In the genomic region with DNA sequence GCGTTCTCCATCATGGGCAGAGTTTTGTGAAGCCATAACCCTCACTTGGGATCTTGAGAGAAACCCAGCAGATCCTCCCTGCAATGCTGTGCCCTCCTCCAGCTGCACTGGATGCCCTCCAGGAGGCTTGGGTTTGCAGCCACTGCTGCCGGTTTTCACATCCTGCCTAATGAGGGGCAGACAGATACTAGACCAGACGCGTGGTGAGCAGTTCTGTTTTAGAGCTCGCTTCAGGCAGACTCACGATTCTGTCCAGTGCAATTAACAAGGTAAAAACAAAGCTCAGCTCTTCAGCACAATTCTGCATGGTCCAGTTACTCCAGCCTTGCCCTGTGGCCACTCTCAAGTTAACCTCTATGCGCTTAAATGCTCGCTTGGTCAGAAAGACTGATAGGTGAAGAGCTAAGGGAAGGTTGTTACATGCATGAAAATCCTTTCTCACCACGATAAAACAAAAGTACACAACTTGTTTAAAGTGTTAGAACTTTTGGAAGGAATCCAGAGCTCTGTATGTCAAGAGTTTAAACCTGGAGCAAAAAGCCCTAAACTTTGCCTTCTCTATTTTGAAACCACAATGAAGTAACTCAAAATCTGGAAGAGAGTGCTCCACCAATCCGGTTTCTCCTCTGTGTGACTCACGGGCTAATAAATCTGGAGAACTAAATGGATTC, we compare ENCODE assay signal across 1 cellular context.
TF ChIP-seq lines count a peak whose summit lies in the region.

No MANE protein-coding gene starts in this region.

TF ChIP-seq in GM23338, 12 proteins besides CTCF, POLR2A, EP300 and RAD21 (continued from another document):
- TF ChIP-seq, protein P1, sequence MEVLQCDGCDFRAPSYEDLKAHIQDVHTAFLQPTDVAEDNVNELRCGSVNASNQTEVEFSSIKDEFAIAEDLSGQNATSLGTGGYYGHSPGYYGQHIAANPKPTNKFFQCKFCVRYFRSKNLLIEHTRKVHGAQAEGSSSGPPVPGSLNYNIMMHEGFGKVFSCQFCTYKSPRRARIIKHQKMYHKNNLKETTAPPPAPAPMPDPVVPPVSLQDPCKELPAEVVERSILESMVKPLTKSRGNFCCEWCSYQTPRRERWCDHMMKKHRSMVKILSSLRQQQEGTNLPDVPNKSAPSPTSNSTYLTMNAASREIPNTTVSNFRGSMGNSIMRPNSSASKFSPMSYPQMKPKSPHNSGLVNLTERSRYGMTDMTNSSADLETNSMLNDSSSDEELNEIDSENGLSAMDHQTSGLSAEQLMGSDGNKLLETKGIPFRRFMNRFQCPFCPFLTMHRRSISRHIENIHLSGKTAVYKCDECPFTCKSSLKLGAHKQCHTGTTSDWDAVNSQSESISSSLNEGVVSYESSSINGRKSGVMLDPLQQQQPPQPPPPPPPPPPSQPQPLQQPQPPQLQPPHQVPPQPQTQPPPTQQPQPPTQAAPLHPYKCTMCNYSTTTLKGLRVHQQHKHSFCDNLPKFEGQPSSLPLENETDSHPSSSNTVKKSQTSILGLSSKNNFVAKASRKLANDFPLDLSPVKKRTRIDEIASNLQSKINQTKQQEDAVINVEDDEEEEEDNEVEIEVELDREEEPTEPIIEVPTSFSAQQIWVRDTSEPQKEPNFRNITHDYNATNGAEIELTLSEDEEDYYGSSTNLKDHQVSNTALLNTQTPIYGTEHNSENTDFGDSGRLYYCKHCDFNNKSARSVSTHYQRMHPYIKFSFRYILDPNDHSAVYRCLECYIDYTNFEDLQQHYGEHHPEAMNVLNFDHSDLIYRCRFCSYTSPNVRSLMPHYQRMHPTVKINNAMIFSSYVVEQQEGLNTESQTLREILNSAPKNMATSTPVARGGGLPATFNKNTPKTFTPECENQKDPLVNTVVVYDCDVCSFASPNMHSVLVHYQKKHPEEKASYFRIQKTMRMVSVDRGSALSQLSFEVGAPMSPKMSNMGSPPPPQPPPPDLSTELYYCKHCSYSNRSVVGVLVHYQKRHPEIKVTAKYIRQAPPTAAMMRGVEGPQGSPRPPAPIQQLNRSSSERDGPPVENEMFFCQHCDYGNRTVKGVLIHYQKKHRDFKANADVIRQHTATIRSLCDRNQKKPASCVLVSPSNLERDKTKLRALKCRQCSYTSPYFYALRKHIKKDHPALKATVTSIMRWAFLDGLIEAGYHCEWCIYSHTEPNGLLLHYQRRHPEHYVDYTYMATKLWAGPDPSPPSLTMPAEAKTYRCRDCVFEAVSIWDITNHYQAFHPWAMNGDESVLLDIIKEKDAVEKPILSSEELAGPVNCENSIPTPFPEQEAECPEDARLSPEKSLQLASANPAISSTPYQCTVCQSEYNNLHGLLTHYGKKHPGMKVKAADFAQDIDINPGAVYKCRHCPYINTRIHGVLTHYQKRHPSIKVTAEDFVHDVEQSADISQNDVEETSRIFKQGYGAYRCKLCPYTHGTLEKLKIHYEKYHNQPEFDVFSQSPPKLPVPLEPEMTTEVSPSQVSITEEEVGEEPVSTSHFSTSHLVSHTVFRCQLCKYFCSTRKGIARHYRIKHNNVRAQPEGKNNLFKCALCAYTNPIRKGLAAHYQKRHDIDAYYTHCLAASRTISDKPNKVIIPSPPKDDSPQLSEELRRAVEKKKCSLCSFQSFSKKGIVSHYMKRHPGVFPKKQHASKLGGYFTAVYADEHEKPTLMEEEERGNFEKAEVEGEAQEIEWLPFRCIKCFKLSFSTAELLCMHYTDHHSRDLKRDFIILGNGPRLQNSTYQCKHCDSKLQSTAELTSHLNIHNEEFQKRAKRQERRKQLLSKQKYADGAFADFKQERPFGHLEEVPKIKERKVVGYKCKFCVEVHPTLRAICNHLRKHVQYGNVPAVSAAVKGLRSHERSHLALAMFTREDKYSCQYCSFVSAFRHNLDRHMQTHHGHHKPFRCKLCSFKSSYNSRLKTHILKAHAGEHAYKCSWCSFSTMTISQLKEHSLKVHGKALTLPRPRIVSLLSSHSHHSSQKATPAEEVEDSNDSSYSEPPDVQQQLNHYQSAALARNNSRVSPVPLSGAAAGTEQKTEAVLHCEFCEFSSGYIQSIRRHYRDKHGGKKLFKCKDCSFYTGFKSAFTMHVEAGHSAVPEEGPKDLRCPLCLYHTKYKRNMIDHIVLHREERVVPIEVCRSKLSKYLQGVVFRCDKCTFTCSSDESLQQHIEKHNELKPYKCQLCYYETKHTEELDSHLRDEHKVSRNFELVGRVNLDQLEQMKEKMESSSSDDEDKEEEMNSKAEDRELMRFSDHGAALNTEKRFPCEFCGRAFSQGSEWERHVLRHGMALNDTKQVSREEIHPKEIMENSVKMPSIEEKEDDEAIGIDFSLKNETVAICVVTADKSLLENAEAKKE (CRISPR knock-in tag; IDR thresholded peaks at IDR 0.05): no peak
- TF ChIP-seq CREB1 (CRISPR knock-in tag; IDR thresholded peaks at IDR 0.05; ENCODE audit: low read depth) (no peak), EZH2 (IDR thresholded peaks at IDR 0.05; ENCODE audit: low read depth, unreplicated experiment) (no peak), ZNF114 (CRISPR knock-in tag; IDR thresholded peaks at IDR 0.05) (no peak), STAT1 (IDR thresholded peaks at IDR 0.05; ENCODE audit: unreplicated experiment) (no peak)
- TF ChIP-seq, protein P2, sequence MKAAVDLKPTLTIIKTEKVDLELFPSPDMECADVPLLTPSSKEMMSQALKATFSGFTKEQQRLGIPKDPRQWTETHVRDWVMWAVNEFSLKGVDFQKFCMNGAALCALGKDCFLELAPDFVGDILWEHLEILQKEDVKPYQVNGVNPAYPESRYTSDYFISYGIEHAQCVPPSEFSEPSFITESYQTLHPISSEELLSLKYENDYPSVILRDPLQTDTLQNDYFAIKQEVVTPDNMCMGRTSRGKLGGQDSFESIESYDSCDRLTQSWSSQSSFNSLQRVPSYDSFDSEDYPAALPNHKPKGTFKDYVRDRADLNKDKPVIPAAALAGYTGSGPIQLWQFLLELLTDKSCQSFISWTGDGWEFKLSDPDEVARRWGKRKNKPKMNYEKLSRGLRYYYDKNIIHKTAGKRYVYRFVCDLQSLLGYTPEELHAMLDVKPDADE (IDR thresholded peaks at IDR 0.05): no peak
- TF ChIP-seq, protein P3, sequence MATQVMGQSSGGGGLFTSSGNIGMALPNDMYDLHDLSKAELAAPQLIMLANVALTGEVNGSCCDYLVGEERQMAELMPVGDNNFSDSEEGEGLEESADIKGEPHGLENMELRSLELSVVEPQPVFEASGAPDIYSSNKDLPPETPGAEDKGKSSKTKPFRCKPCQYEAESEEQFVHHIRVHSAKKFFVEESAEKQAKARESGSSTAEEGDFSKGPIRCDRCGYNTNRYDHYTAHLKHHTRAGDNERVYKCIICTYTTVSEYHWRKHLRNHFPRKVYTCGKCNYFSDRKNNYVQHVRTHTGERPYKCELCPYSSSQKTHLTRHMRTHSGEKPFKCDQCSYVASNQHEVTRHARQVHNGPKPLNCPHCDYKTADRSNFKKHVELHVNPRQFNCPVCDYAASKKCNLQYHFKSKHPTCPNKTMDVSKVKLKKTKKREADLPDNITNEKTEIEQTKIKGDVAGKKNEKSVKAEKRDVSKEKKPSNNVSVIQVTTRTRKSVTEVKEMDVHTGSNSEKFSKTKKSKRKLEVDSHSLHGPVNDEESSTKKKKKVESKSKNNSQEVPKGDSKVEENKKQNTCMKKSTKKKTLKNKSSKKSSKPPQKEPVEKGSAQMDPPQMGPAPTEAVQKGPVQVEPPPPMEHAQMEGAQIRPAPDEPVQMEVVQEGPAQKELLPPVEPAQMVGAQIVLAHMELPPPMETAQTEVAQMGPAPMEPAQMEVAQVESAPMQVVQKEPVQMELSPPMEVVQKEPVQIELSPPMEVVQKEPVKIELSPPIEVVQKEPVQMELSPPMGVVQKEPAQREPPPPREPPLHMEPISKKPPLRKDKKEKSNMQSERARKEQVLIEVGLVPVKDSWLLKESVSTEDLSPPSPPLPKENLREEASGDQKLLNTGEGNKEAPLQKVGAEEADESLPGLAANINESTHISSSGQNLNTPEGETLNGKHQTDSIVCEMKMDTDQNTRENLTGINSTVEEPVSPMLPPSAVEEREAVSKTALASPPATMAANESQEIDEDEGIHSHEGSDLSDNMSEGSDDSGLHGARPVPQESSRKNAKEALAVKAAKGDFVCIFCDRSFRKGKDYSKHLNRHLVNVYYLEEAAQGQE (IDR thresholded peaks at IDR 0.05; ENCODE audit: unreplicated experiment): no peak
